17 cellular contexts compared by ENCODE assay signal in genomic region chrX:482702-483203, GRCh38.
DNase-seq lines count a peak whose midpoint lies in the region; ATAC-seq and TF ChIP-seq lines count a peak whose summit lies in the region.
"Had no signal": no experiment of that assay in that cellular context is flagged by ENCODE, and none has a peak within 500 bp of the region (broad histone marks: within the 10 kb centered on the region; RNA-seq: fewer than 3 reads in every experiment).

No MANE protein-coding gene starts in this region.

- dilution Hi-C loops in mammary epithelial cell (cut with HindIII; ENCODE audit: low sequenced_read_pairs), result loop anchor here (5.0 kb wide), 2 partner anchors 50 to 80 kb away; no protein-coding TSS in a partner anchor

- H3K4me3 ChIP-seq in mammary epithelial cell (replicated peaks in 1 of 3; ENCODE audit: insufficient read depth in 1 of 3, low read depth in 2 of 3, low read length in 3 of 3) (no peak overlapping the region), breast epithelium (no peak overlapping the region), RWPE2 (ENCODE audit: severe bottlenecking) (no peak overlapping the region), neuronal stem cell (ENCODE audit: low read length in 2 of 2) (no peak overlapping the region)
- H3K4me3 ChIP-seq: BLaER1 treated with 17β-estradiol and CSF1 and Interleukin-3, amounts not matched to agents 10 nM and 100 nM; GM12878; GM23248 had no signal

- no peak overlapping the region for H3K4ac ChIP-seq in neuronal stem cell (ENCODE audit: low read length)

- H2BK5ac ChIP-seq in neuronal stem cell (ENCODE audit: low read length), result no peak overlapping the region

- TF ChIP-seq POLR2A in breast epithelium (IDR thresholded peaks at IDR 0.05), result no peak

- H3K4me1 ChIP-seq in mammary epithelial cell (ENCODE audit: insufficient read depth, low read length) (no peaks in the 10 kb centered on the region), breast epithelium (no peaks in the 10 kb centered on the region), ES-I3 (ENCODE audit: insufficient read depth, low read length) (peaks cover 8% of the 10 kb centered on the region; the same call in 1 of the 2 replicates), RWPE2 (ENCODE audit: insufficient read depth, poor library complexity, severe bottlenecking) (no peaks in the 10 kb centered on the region), neuronal stem cell (ENCODE audit: control insufficient read depth in 2 of 2, insufficient read depth in 1 of 2, low read depth in 1 of 2, low read length in 2 of 2) (no peaks in the 10 kb centered on the region)
- H3K4me1 ChIP-seq: BLaER1 treated with 17β-estradiol and CSF1 and Interleukin-3, amounts not matched to agents 10 nM and 100 nM had no signal

- H3K9ac ChIP-seq in mammary epithelial cell (ENCODE audit: insufficient read depth, low read length) (no peak overlapping the region), ES-I3 (ENCODE audit: low read depth, low read length) (peak overlapping the region; percentile 18; the same call in 1 of the 2 replicates), neuronal stem cell (ENCODE audit: low read depth, low read length, poor library complexity) (no peak overlapping the region)
- H3K9ac ChIP-seq: BLaER1 treated with 17β-estradiol and CSF1 and Interleukin-3, amounts not matched to agents 10 nM and 100 nM; GM23248; KMS-11 had no signal

- H2AK5ac ChIP-seq in neuronal stem cell (ENCODE audit: low read depth, low read length), result no peak overlapping the region

- no peak for DNase-seq in mammary epithelial cell
- no peak for DNase-seq in breast epithelium (ENCODE audit: low spot score in 2 of 2)
- DNase-seq in RWPE2 (ENCODE audit: low spot score), result peak; percentile 26
- DNase-seq in neuronal stem cell (ENCODE audit: low spot score), result no peak
- DNase-seq in HT-29 (ENCODE audit: low spot score), result no peak
- no peak for DNase-seq in LoVo (ENCODE audit: low spot score)
- DNase-seq in NAMALWA (ENCODE audit: low spot score), result no peak
- DNase-seq: ACHN; CD4-positive, alpha-beta T cell; DMS153; GM23248; HCEC 1CT had no signal

- no peaks in the 10 kb centered on the region for H3K36me3 ChIP-seq in mammary epithelial cell (ENCODE audit: insufficient read depth, low read length)
- no peaks in the 10 kb centered on the region for H3K36me3 ChIP-seq in breast epithelium
- no peaks in the 10 kb centered on the region for H3K36me3 ChIP-seq in ES-I3 (ENCODE audit: insufficient read depth, low read length)
- H3K36me3 ChIP-seq in RWPE2 (ENCODE audit: low read depth), result no peaks in the 10 kb centered on the region
- H3K36me3 ChIP-seq in neuronal stem cell (replicated peaks in 1 of 2; ENCODE audit: control insufficient read depth in 2 of 2, insufficient read depth in 2 of 2, low read length in 2 of 2), result no peaks in the 10 kb centered on the region
- H3K36me3 ChIP-seq: BLaER1 treated with 17β-estradiol and CSF1 and Interleukin-3, amounts not matched to agents 10 nM and 100 nM had no signal

- H2AFZ ChIP-seq in mammary epithelial cell (ENCODE audit: low read depth, low read length), result peak overlapping the region; percentile 39
- H2AFZ ChIP-seq in neuronal stem cell (ENCODE audit: low read length), result peak overlapping the region; percentile 9
- H2AFZ ChIP-seq: GM23248 had no signal

- no peak overlapping the region for H3K18ac ChIP-seq in neuronal stem cell (ENCODE audit: low read length)

- no peak overlapping the region for H2BK12ac ChIP-seq in neuronal stem cell (ENCODE audit: low read length)

- intact Hi-C loops in mammary epithelial cell (cut with micrococcal nuclease) (no loop called here), breast epithelium (cut with DNase I; ENCODE audit: low total_unique reads) (no loop called here)

- no peak overlapping the region for H3K27ac ChIP-seq in mammary epithelial cell (ENCODE audit: insufficient read depth, low read depth, low read length)
- no peak overlapping the region for H3K27ac ChIP-seq in breast epithelium
- no peak overlapping the region for H3K27ac ChIP-seq in RWPE2 (ENCODE audit: poor library complexity, severe bottlenecking)
- H3K27ac ChIP-seq in neuronal stem cell (replicated peaks; ENCODE audit: low read length), result no peak overlapping the region
- H3K27ac ChIP-seq: 22Rv1; BLaER1 treated with 17β-estradiol and CSF1 and Interleukin-3, amounts not matched to agents 10 nM and 100 nM; GM23248; KMS-11 had no signal

- H4K20me1 ChIP-seq in mammary epithelial cell (ENCODE audit: insufficient read depth, low read length), result no peaks in the 10 kb centered on the region
- H4K20me1 ChIP-seq: BLaER1 treated with 17β-estradiol and CSF1 and Interleukin-3, amounts not matched to agents 10 nM and 100 nM had no signal

- H2BK15ac ChIP-seq in neuronal stem cell (ENCODE audit: low read length), result no peak overlapping the region

- H3K14ac ChIP-seq in neuronal stem cell (ENCODE audit: low read length), result no peak overlapping the region

- H3K9me3 ChIP-seq in mammary epithelial cell (replicated peaks; ENCODE audit: insufficient read depth, low read length), result peaks cover 28% of the 10 kb centered on the region
- peaks cover 0 to 7% of the 10 kb centered on the region in 2 donors for H3K9me3 ChIP-seq in breast epithelium
- 0 out of 2 replicates have a peak, but pooled peaks cover 5% of the 10 kb centered on the region for H3K9me3 ChIP-seq in ES-I3 (ENCODE audit: control insufficient read depth, insufficient read depth, low read length)
- peaks cover 9% of the 10 kb centered on the region for H3K9me3 ChIP-seq in RWPE2 (ENCODE audit: severe bottlenecking)
- no peaks in the 10 kb centered on the region for H3K9me3 ChIP-seq in neuronal stem cell (replicated peaks in 1 of 2; ENCODE audit: control insufficient read depth in 2 of 2, insufficient read depth in 1 of 2, low read depth in 1 of 2, low read length in 2 of 2)

- H4K91ac ChIP-seq in neuronal stem cell (ENCODE audit: low read depth, low read length, poor library complexity), result no peak overlapping the region

- TF ChIP-seq CTCF in mammary epithelial cell (conservative IDR thresholded peaks at IDR 0.05 in 1 of 2, IDR thresholded peaks at IDR 0.05 in 1 of 2; ENCODE audit: extremely low read depth in 1 of 2, insufficient read depth in 1 of 2, low read depth in 1 of 2, low read length in 2 of 2) (no peak), breast epithelium (IDR thresholded peaks at IDR 0.05) (no peak), RWPE2 (IDR thresholded peaks at IDR 0.05; ENCODE audit: poor library complexity, severe bottlenecking) (no peak)

- CTCF ChIA-PET in mammary epithelial cell (lab: Charles Lee; ENCODE audit: low non-redundant PET), result no interaction called here

- no peaks in the 10 kb centered on the region for H3K79me1 ChIP-seq in neuronal stem cell (ENCODE audit: low read depth, low read length)

- no peak overlapping the region for H2BK120ac ChIP-seq in neuronal stem cell (ENCODE audit: low read depth, low read length)

- no peak overlapping the region for H3K23ac ChIP-seq in neuronal stem cell (ENCODE audit: low read depth, low read length, poor library complexity)

- ATAC-seq in RWPE2 (ENCODE audit: low read depth), result no peak
- ATAC-seq: GM12878 had no signal

- H3K27me3 ChIP-seq in mammary epithelial cell (ENCODE audit: insufficient read depth, low read length) (no peaks in the 10 kb centered on the region), breast epithelium (peaks cover 0 to 9% of the 10 kb centered on the region in 2 donors), RWPE2 (ENCODE audit: insufficient read depth, poor library complexity, severe bottlenecking) (no peaks in the 10 kb centered on the region), neuronal stem cell (ENCODE audit: control insufficient read depth in 3 of 3, insufficient read depth in 3 of 3, low read depth in 1 of 3, low read length in 3 of 3) (peaks cover 0 to 5% (median 0%) of the 10 kb centered on the region in 3 experiments)
- H3K27me3 ChIP-seq: BLaER1 treated with 17β-estradiol and CSF1 and Interleukin-3, amounts not matched to agents 10 nM and 100 nM had no signal

- no peaks in the 10 kb centered on the region for H3K79me2 ChIP-seq in mammary epithelial cell (ENCODE audit: insufficient read depth, low read length)

- in situ Hi-C loops in mammary epithelial cell (cut with MboI; ENCODE audit: low sequenced_read_pairs in 2 of 2), result no loop called here

- H3K4me2 ChIP-seq in mammary epithelial cell (ENCODE audit: insufficient read depth, low read depth, low read length) (peak overlapping the region; percentile 9), neuronal stem cell (ENCODE audit: insufficient read depth, low read length, poor library complexity, severe bottlenecking) (no peak overlapping the region)
- H3K4me2 ChIP-seq: BLaER1 treated with 17β-estradiol and CSF1 and Interleukin-3, amounts not matched to agents 10 nM and 100 nM; KMS-11 had no signal

- no peak overlapping the region for H4K8ac ChIP-seq in neuronal stem cell (ENCODE audit: low read depth, low read length)

- BruUV-seq in mammary epithelial cell (replicated peaks; lab: Mats Ljungman, UMichigan), result no TSS peak

- 3% methylated on average over 23 of the region's 23 CpGs for WGBS in mammary epithelial cell (ENCODE audit: low coverage, missing lambda C conversion rate)
- WGBS in neuronal stem cell (ENCODE audit: extremely low coverage in 2 of 2, insufficient read length in 2 of 2, insufficient replicate concordance in 1 of 2), 2 donors, result no CpG with 5 or more reads among the region's 23 CpGs
